Comparison of ENCODE assay signal across 1 cellular context in the genomic region with DNA sequence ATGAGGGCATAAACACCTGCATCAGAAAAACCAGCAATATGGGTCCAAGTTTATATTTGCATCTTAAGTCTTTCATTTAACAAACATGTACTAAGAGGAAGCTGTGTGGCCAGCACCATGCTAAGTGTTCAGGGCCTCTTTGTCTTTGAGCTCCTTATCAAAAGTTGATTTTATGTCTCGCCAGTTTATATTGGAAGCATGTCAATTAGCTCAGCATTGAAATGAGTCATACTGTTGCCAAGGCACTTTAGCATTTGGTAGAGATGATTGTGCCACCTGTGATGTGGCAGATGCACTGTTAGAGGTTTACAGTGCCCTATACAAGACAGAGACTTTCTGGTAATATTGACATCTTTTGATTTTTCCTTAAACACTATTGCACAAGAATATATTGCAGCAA.
TF ChIP-seq lines count a peak whose summit lies in the region.

No MANE protein-coding gene starts in this region.

TF ChIP-seq in HEK293, 187 proteins besides CTCF, POLR2A, EP300 and RAD21 (continued from another document):
- peak; percentile 29; the same call in 1 of the 2 replicates for TF ChIP-seq PRDM10 (tag by site-specific recombination; IDR thresholded peaks at IDR 0.05)
- TF ChIP-seq ZFP41 (tag by site-specific recombination; IDR thresholded peaks at IDR 0.05; ENCODE audit: borderline replicate concordance) = no peak
- TF ChIP-seq ZNF843 (tag by site-specific recombination; IDR thresholded peaks at IDR 0.05) = peak; percentile 55; the same call in 1 of the 2 replicates
- 0 out of 2 replicates have a peak, but pooled peaks have one; percentile 30 for TF ChIP-seq IKZF3 (tag by site-specific recombination; IDR thresholded peaks at IDR 0.05)
